Comparison of ENCODE assay signal across 1 cellular context in genomic region chr5:139650031-139650688, GRCh38.
TF ChIP-seq lines count a peak whose summit lies in the region.

No MANE protein-coding gene starts in this region.

TF ChIP-seq in GM12878, 131 proteins besides CTCF, POLR2A, EP300 and RAD21 (continued from another document):
- TF ChIP-seq RELB (IDR thresholded peaks at IDR 0.05; ENCODE audit: low read depth) (no peak), NKRF (conservative IDR thresholded peaks at IDR 0.05) (peak; percentile 14; the same call in 1 of the 2 replicates), CHD2 (IDR thresholded peaks at IDR 0.05; ENCODE audit: borderline replicate concordance, low read depth, low read length) (no peak), TAF1 (IDR thresholded peaks at IDR 0.05; ENCODE audit: borderline replicate concordance, low read depth, low read length) (no peak), MYC (IDR thresholded peaks at IDR 0.05; ENCODE audit: insufficient read depth, insufficient read length, insufficient replicate concordance, low read length, severe bottlenecking) (no peak), CEBPB (IDR thresholded peaks at IDR 0.05; ENCODE audit: borderline replicate concordance in 1 of 2, low read depth in 2 of 2, low read length in 2 of 2) (no peak), FOXM1 (IDR thresholded peaks at IDR 0.05; ENCODE audit: low read depth, low read length) (no peak), NR2F1 (conservative IDR thresholded peaks at IDR 0.05) (no peak), ASH2L (IDR thresholded peaks at IDR 0.05; ENCODE audit: borderline replicate concordance, low read depth) (no peak), REST (IDR thresholded peaks at IDR 0.05; ENCODE audit: low read depth, low read length) (no peak), SIN3A (IDR thresholded peaks at IDR 0.05; ENCODE audit: low read depth, low read length) (peak; percentile 31; the same call in 1 of the 2 replicates), SMC3 (IDR thresholded peaks at IDR 0.05; ENCODE audit: borderline replicate concordance, low read length) (peak; percentile 33; the same call in 1 of the 2 replicates), E2F4 (IDR thresholded peaks at IDR 0.05; ENCODE audit: low read depth, low read length) (no peak), MEF2B (IDR thresholded peaks at IDR 0.05; ENCODE audit: partially characterized antibody, poor library complexity, severe bottlenecking) (no peak), WRNIP1 (IDR thresholded peaks at IDR 0.05; ENCODE audit: borderline replicate concordance, low read depth, low read length) (0 out of 2 replicates have a peak, but pooled peaks have one; percentile 22), EGR1 (IDR thresholded peaks at IDR 0.05; ENCODE audit: borderline replicate concordance in 1 of 2, low read depth in 2 of 2, low read length in 2 of 2) (peak in 1 of 2 experiments; percentile 68; a peak in 2 of 3 replicates), STAT1 (conservative IDR thresholded peaks at IDR 0.05) (no peak)
- TF ChIP-seq, protein P1, sequence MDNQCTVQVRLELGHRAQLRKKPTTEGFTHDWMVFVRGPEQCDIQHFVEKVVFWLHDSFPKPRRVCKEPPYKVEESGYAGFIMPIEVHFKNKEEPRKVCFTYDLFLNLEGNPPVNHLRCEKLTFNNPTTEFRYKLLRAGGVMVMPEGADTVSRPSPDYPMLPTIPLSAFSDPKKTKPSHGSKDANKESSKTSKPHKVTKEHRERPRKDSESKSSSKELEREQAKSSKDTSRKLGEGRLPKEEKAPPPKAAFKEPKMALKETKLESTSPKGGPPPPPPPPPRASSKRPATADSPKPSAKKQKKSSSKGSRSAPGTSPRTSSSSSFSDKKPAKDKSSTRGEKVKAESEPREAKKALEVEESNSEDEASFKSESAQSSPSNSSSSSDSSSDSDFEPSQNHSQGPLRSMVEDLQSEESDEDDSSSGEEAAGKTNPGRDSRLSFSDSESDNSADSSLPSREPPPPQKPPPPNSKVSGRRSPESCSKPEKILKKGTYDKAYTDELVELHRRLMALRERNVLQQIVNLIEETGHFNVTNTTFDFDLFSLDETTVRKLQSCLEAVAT (IDR thresholded peaks at IDR 0.05), result 0 out of 2 replicates have a peak, but pooled peaks have one; percentile 16
TF ChIP-seq in GM12878: peak in this region for 11.
